In the genomic region with DNA sequence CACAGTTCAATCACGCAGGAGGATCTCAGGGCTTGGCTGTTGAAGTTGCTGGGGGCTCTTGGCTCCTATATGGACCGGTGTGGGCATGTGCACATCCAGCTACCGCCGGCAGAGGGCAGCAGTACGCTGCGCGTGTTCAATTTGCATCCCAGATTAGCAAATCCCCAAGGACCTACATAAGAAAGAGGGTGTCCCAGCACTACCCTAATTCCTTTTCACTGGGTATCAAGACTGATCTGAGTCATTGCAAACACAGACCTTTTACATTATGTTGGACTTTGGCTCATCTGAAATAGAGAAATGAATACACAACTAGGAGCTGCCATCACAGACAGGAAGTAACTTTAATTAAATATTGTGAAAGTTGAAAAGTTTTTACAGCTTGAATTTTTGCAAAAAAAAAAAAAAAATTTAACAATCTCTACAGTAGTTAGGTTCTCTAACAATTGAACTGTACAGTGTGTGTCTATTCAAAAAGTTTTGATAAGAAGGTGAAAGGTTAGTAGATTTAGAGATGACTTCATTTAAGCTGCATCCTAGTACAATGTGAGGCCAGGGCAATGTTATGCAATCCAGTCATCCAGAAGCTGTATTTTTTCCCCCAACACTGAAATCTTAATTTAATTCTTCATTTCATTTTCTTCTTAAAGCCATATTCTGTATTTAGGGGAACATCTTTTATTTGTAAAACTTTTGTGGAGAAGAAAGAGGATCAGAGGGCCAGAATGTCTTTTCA, we compare ENCODE assay signal across 8 cellular contexts.
DNase-seq lines count a peak whose midpoint lies in the region; ATAC-seq, FAIRE-seq and TF ChIP-seq lines count a peak whose summit lies in the region.

No MANE protein-coding gene starts in this region.

- peak; percentile 27 to 49 for DNase-seq in NCI-H1930 (lab: John Stamatoyannopoulos, UW)
- peak; percentile 72 for DNase-seq in MCF 10A (ENCODE audit: unreplicated experiment)
- peak; percentile 63 for DNase-seq in stimulated activated CD4-positive, alpha-beta T cell treated with anti-CD3 and anti-CD28 coated beads, Interleukin-1b, Interleukin-23, amount 100 ng/mL, for 4 hours (ENCODE audit: low read depth in 2 of 2)

- CTCF ChIA-PET in MCF 10A (lab: Yijun Ruan, JAX): interaction anchor here (0.6 to 13.8 kb wide), 113 partner anchors 8 to 1499 kb away, joined by 3 to 513 read pairs (median 4); a partner anchor contains a TSS

- no peak overlapping the region for H3K27ac ChIP-seq in 22Rv1
- no peak overlapping the region for H3K27ac ChIP-seq in VCaP

- FAIRE-seq in islet of Langerhans (lab: Jason Lieb, UNC): peak; percentile 76

- H3K4me1 Mint-ChIP-seq in MCF 10A (ENCODE audit: insufficient read depth, unreplicated experiment): peaks cover 6% of the 10 kb centered on the region

- H3K27ac Mint-ChIP-seq in MCF 10A (ENCODE audit: low read depth, unreplicated experiment): no peak overlapping the region

- H3K9me3 Mint-ChIP-seq in MCF 10A (ENCODE audit: unreplicated experiment): no peaks in the 10 kb centered on the region

- TF ChIP-seq CTCF in 22Rv1 (IDR thresholded peaks at IDR 0.05): peak; percentile 95
- peak; percentile 98 for TF ChIP-seq CTCF in VCaP (conservative IDR thresholded peaks at IDR 0.05)
- TF ChIP-seq CTCF in MCF 10A (IDR thresholded peaks at IDR 0.05; ENCODE audit: unreplicated experiment): peak; percentile 99

- H3K36me3 Mint-ChIP-seq in MCF 10A (ENCODE audit: insufficient read depth, unreplicated experiment): peaks cover 9% of the 10 kb centered on the region

- POLR2A ChIA-PET in MCF 10A (lab: Yijun Ruan, JAX): interaction anchor here (0.9 to 5.3 kb wide), 4 partner anchors 411 to 621 kb away, joined by 3 to 48 read pairs (median 4); no protein-coding TSS in a partner anchor

- intact Hi-C loops in MCF 10A (cut with micrococcal nuclease): loop anchor here (1.0 to 2.0 kb wide), 8 partner anchors 75 to 681 kb away; no protein-coding TSS in a partner anchor

- no TSS peak for BruUV-seq in MCF 10A (replicated peaks; lab: Mats Ljungman, UMichigan)

- ATAC-seq in GM18499 (IDR thresholded peaks at IDR 0.05; ENCODE audit: insufficient read depth, unreplicated experiment) (peak; percentile 62), HG02884 (IDR thresholded peaks at IDR 0.05; ENCODE audit: unreplicated experiment) (peak; percentile 67)

- H3K4me3 Mint-ChIP-seq in MCF 10A (ENCODE audit: unreplicated experiment): no peak overlapping the region

- H3K27me3 Mint-ChIP-seq in MCF 10A (ENCODE audit: insufficient read depth, unreplicated experiment): peaks cover 22% of the 10 kb centered on the region
